Comparison of ENCODE assay signal across 1 cellular context in the genomic region with DNA sequence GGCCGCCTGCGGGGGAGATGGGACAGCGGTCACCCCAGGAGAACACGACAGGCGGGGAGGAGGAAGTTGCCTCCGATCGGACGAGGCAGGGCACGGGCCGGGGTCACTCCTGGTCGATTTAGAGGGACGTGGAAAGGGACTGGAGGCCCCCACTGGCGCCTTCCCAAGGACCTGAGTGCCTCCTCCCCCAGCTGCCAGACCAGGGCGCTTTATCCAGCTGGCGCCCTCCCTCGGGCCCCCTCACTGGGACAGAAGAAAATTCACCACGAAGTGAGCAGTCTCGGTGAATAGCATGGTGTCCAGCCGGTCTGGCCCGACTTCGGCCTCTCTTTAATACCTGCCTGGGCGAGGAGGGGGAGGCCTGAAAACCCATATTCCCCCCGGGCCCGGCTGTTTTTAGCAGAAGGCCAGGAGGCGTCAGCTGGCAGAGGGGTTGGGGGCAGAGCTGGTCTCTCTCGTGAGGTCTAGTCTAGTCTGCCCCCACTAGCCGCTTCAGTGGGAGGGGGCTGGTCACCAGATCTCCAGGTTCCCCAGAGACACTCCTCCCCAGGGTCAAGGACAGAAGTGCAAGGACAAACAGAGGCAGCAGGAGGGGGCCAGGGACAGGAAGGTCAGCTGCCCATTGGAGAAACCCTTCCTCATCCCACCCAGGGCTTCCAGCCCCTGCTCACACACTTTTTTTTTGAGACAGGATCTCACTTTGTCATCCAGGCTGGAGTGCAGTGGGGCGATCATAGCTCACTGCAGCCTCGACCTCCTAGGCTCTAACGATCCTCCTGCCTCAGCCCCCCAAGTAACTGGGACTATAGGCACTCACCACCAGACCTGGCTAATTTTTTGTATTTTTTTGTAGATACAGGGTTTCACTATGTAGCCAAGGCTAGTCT.
TF ChIP-seq lines count a peak whose summit lies in the region.

No MANE protein-coding gene starts in this region.

TF ChIP-seq in HepG2, 621 proteins besides CTCF, POLR2A, EP300 and RAD21 (continued from another document and continues in another):
- TF ChIP-seq, protein P1, sequence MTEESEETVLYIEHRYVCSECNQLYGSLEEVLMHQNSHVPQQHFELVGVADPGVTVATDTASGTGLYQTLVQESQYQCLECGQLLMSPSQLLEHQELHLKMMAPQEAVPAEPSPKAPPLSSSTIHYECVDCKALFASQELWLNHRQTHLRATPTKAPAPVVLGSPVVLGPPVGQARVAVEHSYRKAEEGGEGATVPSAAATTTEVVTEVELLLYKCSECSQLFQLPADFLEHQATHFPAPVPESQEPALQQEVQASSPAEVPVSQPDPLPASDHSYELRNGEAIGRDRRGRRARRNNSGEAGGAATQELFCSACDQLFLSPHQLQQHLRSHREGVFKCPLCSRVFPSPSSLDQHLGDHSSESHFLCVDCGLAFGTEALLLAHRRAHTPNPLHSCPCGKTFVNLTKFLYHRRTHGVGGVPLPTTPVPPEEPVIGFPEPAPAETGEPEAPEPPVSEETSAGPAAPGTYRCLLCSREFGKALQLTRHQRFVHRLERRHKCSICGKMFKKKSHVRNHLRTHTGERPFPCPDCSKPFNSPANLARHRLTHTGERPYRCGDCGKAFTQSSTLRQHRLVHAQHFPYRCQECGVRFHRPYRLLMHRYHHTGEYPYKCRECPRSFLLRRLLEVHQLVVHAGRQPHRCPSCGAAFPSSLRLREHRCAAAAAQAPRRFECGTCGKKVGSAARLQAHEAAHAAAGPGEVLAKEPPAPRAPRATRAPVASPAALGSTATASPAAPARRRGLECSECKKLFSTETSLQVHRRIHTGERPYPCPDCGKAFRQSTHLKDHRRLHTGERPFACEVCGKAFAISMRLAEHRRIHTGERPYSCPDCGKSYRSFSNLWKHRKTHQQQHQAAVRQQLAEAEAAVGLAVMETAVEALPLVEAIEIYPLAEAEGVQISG (CRISPR knock-in tag; IDR thresholded peaks at IDR 0.05): no peak
- TF ChIP-seq KLF15 (CRISPR knock-in tag; IDR thresholded peaks at IDR 0.05; ENCODE audit: borderline replicate concordance): no peak
- no peak for TF ChIP-seq XBP1 (CRISPR knock-in tag; IDR thresholded peaks at IDR 0.05)
- TF ChIP-seq SETDB1 (CRISPR knock-in tag; IDR thresholded peaks at IDR 0.05; ENCODE audit: borderline replicate concordance): no peak
- no peak for TF ChIP-seq HHEX (CRISPR knock-in tag; IDR thresholded peaks at IDR 0.05)
- no peak for TF ChIP-seq ETV6 (CRISPR knock-in tag; conservative IDR thresholded peaks at IDR 0.05)
- TF ChIP-seq SMARCE1 (IDR thresholded peaks at IDR 0.05; ENCODE audit: borderline replicate concordance): no peak
- TF ChIP-seq ELF4 (CRISPR knock-in tag; IDR thresholded peaks at IDR 0.05; ENCODE audit: borderline replicate concordance): no peak
- TF ChIP-seq ZSCAN30 (CRISPR knock-in tag; IDR thresholded peaks at IDR 0.05): 0 out of 2 replicates have a peak, but pooled peaks have one; percentile 51
- no peak for TF ChIP-seq ISX (CRISPR knock-in tag; conservative IDR thresholded peaks at IDR 0.05)
- TF ChIP-seq, protein P2, sequence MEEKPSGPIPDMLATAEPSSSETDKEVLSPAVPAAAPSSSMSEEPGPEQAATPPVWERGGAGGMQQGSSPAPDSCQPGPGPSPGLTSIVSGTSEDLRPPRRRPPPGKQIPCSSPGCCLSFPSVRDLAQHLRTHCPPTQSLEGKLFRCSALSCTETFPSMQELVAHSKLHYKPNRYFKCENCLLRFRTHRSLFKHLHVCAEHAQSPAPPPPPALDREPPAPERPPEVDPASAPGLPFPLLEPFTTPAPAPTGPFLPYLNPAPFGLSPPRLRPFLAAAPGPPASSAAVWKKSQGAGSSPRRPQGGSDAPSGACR (CRISPR knock-in tag; IDR thresholded peaks at IDR 0.05): 0 out of 2 replicates have a peak, but pooled peaks have one; percentile 42
- TF ChIP-seq, protein P3, sequence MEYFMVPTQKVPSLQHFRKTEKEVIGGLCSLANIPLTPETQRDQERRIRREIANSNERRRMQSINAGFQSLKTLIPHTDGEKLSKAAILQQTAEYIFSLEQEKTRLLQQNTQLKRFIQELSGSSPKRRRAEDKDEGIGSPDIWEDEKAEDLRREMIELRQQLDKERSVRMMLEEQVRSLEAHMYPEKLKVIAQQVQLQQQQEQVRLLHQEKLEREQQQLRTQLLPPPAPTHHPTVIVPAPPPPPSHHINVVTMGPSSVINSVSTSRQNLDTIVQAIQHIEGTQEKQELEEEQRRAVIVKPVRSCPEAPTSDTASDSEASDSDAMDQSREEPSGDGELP (IDR thresholded peaks at IDR 0.05; ENCODE audit: borderline replicate concordance, low read depth): peak; percentile 16
- no peak for TF ChIP-seq ZSCAN31 (CRISPR knock-in tag; IDR thresholded peaks at IDR 0.05; ENCODE audit: low read depth)
- TF ChIP-seq, protein P4, sequence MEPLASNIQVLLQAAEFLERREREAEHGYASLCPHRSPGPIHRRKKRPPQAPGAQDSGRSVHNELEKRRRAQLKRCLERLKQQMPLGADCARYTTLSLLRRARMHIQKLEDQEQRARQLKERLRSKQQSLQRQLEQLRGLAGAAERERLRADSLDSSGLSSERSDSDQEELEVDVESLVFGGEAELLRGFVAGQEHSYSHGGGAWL (CRISPR knock-in tag; IDR thresholded peaks at IDR 0.05): no peak
- no peak for TF ChIP-seq HMG20A (CRISPR knock-in tag; IDR thresholded peaks at IDR 0.05; ENCODE audit: borderline replicate concordance)
- TF ChIP-seq HNF4G (IDR thresholded peaks at IDR 0.05; ENCODE audit: borderline replicate concordance, low read depth, low read length): no peak
- TF ChIP-seq HNF4G (CRISPR knock-in tag; IDR thresholded peaks at IDR 0.05; ENCODE audit: borderline replicate concordance, low read depth): no peak
- TF ChIP-seq, protein P5, sequence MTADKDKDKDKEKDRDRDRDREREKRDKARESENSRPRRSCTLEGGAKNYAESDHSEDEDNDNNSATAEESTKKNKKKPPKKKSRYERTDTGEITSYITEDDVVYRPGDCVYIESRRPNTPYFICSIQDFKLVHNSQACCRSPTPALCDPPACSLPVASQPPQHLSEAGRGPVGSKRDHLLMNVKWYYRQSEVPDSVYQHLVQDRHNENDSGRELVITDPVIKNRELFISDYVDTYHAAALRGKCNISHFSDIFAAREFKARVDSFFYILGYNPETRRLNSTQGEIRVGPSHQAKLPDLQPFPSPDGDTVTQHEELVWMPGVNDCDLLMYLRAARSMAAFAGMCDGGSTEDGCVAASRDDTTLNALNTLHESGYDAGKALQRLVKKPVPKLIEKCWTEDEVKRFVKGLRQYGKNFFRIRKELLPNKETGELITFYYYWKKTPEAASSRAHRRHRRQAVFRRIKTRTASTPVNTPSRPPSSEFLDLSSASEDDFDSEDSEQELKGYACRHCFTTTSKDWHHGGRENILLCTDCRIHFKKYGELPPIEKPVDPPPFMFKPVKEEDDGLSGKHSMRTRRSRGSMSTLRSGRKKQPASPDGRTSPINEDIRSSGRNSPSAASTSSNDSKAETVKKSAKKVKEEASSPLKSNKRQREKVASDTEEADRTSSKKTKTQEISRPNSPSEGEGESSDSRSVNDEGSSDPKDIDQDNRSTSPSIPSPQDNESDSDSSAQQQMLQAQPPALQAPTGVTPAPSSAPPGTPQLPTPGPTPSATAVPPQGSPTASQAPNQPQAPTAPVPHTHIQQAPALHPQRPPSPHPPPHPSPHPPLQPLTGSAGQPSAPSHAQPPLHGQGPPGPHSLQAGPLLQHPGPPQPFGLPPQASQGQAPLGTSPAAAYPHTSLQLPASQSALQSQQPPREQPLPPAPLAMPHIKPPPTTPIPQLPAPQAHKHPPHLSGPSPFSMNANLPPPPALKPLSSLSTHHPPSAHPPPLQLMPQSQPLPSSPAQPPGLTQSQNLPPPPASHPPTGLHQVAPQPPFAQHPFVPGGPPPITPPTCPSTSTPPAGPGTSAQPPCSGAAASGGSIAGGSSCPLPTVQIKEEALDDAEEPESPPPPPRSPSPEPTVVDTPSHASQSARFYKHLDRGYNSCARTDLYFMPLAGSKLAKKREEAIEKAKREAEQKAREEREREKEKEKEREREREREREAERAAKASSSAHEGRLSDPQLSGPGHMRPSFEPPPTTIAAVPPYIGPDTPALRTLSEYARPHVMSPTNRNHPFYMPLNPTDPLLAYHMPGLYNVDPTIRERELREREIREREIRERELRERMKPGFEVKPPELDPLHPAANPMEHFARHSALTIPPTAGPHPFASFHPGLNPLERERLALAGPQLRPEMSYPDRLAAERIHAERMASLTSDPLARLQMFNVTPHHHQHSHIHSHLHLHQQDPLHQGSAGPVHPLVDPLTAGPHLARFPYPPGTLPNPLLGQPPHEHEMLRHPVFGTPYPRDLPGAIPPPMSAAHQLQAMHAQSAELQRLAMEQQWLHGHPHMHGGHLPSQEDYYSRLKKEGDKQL (CRISPR knock-in tag; IDR thresholded peaks at IDR 0.05; ENCODE audit: low read depth): no peak
- TF ChIP-seq ZNF619 (CRISPR knock-in tag; IDR thresholded peaks at IDR 0.05): no peak
- TF ChIP-seq IKZF1 (IDR thresholded peaks at IDR 0.05): no peak
- no peak; the same call in 1 of the 2 replicates for TF ChIP-seq BRD4 (CRISPR knock-in tag; IDR thresholded peaks at IDR 0.05)
- no peak for TF ChIP-seq ZNF713 (CRISPR knock-in tag; IDR thresholded peaks at IDR 0.05)
- TF ChIP-seq ZBTB3 (CRISPR knock-in tag; IDR thresholded peaks at IDR 0.05; ENCODE audit: borderline replicate concordance, low read depth): no peak
- TF ChIP-seq NCOA1 (CRISPR knock-in tag; IDR thresholded peaks at IDR 0.05): no peak
- no peak for TF ChIP-seq SP140L (CRISPR knock-in tag; IDR thresholded peaks at IDR 0.05; ENCODE audit: borderline replicate concordance)
- peak; percentile 27; the same call in 1 of the 2 replicates for TF ChIP-seq ISL2 (CRISPR knock-in tag; IDR thresholded peaks at IDR 0.05)
- no peak for TF ChIP-seq KDM2A (CRISPR knock-in tag; IDR thresholded peaks at IDR 0.05; ENCODE audit: borderline replicate concordance, low read depth)
- TF ChIP-seq TARDBP (CRISPR knock-in tag; IDR thresholded peaks at IDR 0.05): no peak; the same call in 1 of the 2 replicates
- peak; percentile 15; the same call in 1 of the 2 replicates for TF ChIP-seq KLF6 (CRISPR knock-in tag; IDR thresholded peaks at IDR 0.05)
- TF ChIP-seq MAFK (conservative IDR thresholded peaks at IDR 0.05 in 1 of 2, IDR thresholded peaks at IDR 0.05 in 1 of 2; ENCODE audit: low read length in 2 of 2): no peak
- TF ChIP-seq, protein P6, sequence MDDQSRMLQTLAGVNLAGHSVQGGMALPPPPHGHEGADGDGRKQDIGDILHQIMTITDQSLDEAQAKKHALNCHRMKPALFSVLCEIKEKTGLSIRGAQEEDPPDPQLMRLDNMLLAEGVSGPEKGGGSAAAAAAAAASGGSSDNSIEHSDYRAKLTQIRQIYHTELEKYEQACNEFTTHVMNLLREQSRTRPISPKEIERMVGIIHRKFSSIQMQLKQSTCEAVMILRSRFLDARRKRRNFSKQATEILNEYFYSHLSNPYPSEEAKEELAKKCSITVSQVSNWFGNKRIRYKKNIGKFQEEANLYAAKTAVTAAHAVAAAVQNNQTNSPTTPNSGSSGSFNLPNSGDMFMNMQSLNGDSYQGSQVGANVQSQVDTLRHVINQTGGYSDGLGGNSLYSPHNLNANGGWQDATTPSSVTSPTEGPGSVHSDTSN (CRISPR knock-in tag; IDR thresholded peaks at IDR 0.05; ENCODE audit: borderline replicate concordance): no peak
- TF ChIP-seq ZNF460 (CRISPR knock-in tag; IDR thresholded peaks at IDR 0.05; ENCODE audit: borderline replicate concordance): no peak
- TF ChIP-seq, protein P7, sequence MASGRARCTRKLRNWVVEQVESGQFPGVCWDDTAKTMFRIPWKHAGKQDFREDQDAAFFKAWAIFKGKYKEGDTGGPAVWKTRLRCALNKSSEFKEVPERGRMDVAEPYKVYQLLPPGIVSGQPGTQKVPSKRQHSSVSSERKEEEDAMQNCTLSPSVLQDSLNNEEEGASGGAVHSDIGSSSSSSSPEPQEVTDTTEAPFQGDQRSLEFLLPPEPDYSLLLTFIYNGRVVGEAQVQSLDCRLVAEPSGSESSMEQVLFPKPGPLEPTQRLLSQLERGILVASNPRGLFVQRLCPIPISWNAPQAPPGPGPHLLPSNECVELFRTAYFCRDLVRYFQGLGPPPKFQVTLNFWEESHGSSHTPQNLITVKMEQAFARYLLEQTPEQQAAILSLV (CRISPR knock-in tag; IDR thresholded peaks at IDR 0.05; ENCODE audit: borderline replicate concordance): peak; percentile 16; the same call in 1 of the 2 replicates
- TF ChIP-seq NFYC (CRISPR knock-in tag; IDR thresholded peaks at IDR 0.05): no peak
- peak; percentile 27; the same call in 1 of the 2 replicates for TF ChIP-seq ZFX (CRISPR knock-in tag; IDR thresholded peaks at IDR 0.05; ENCODE audit: low read depth)
- no peak for TF ChIP-seq RFXANK (CRISPR knock-in tag; IDR thresholded peaks at IDR 0.05)
- TF ChIP-seq, protein P8, sequence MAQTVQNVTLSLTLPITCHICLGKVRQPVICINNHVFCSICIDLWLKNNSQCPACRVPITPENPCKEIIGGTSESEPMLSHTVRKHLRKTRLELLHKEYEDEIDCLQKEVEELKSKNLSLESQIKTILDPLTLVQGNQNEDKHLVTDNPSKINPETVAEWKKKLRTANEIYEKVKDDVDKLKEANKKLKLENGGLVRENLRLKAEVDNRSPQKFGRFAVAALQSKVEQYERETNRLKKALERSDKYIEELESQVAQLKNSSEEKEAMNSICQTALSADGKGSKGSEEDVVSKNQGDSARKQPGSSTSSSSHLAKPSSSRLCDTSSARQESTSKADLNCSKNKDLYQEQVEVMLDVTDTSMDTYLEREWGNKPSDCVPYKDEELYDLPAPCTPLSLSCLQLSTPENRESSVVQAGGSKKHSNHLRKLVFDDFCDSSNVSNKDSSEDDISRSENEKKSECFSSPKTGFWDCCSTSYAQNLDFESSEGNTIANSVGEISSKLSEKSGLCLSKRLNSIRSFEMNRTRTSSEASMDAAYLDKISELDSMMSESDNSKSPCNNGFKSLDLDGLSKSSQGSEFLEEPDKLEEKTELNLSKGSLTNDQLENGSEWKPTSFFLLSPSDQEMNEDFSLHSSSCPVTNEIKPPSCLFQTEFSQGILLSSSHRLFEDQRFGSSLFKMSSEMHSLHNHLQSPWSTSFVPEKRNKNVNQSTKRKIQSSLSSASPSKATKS (CRISPR knock-in tag; IDR thresholded peaks at IDR 0.05): no peak
- TF ChIP-seq NKX3-1 (CRISPR knock-in tag; IDR thresholded peaks at IDR 0.05): no peak
- no peak for TF ChIP-seq IKZF4 (CRISPR knock-in tag; IDR thresholded peaks at IDR 0.05; ENCODE audit: borderline replicate concordance, low read depth, not compliant biosample characterization)
- TF ChIP-seq ZNF124 (CRISPR knock-in tag; IDR thresholded peaks at IDR 0.05): no peak
- TF ChIP-seq, protein P9, sequence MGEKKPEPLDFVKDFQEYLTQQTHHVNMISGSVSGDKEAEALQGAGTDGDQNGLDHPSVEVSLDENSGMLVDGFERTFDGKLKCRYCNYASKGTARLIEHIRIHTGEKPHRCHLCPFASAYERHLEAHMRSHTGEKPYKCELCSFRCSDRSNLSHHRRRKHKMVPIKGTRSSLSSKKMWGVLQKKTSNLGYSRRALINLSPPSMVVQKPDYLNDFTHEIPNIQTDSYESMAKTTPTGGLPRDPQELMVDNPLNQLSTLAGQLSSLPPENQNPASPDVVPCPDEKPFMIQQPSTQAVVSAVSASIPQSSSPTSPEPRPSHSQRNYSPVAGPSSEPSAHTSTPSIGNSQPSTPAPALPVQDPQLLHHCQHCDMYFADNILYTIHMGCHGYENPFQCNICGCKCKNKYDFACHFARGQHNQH (CRISPR knock-in tag; IDR thresholded peaks at IDR 0.05): no peak
- TF ChIP-seq ZNF746 (CRISPR knock-in tag; IDR thresholded peaks at IDR 0.05): no peak
- no peak for TF ChIP-seq ZNF556 (CRISPR knock-in tag; IDR thresholded peaks at IDR 0.05; ENCODE audit: borderline replicate concordance)
